23 cellular contexts compared by ENCODE assay signal in genomic region chr1:32746130-32746529, GRCh38. TPM values are rescaled to one million over a fixed set of nuclear protein-coding genes. Genes with fewer than 3 reads are reported as not detected.
A peak's percentile ranks its signal among the peaks of the same experiment; 100 is the strongest.
DNase-seq lines count a peak whose midpoint lies in the region; ATAC-seq, FAIRE-seq and TF ChIP-seq lines count a peak whose summit lies in the region.
"Had no signal": no experiment of that assay in that cellular context is flagged by ENCODE, and none has a peak within 500 bp of the region (broad histone marks: within the 10 kb centered on the region; RNA-seq: fewer than 3 reads in every experiment).

No MANE protein-coding gene starts in this region.

- DNase-seq in DMS53 (lab: John Stamatoyannopoulos, UW) = peak; percentile 36
- DNase-seq in DMS53 treated with DMSO at 0.1 percent for 48 hours (lab: John Stamatoyannopoulos, UW; ENCODE audit: unreplicated experiment) = no peak
- DNase-seq in A549 (ENCODE audit: low read depth in 1 of 2, low spot score in 1 of 2) = no peak
- peak; percentile 23 for DNase-seq in amniotic epithelial cell (ENCODE audit: low read depth)
- DNase-seq in pancreas = peak in 2 of 6 donors; percentile 52 to 56
- no peak for DNase-seq in NCI-H1694 (lab: John Stamatoyannopoulos, UW)
- no peak for DNase-seq in NCI-H2171 treated with DMSO at 0.1 percent for 48 hours (lab: John Stamatoyannopoulos, UW)
- DNase-seq: BE2C; CD8-positive, alpha-beta T cell; GDM1; MG63; NCI-H1417; NCI-H1930; NCI-H226; NCI-H524 treated with DMSO at 0.1 percent for 48 hours; SHP77; SK-N-SH; T-helper 1 cell had no signal

- H3K4me2 ChIP-seq in A549 = no peak overlapping the region
- H3K4me2 ChIP-seq: SK-N-SH had no signal

- no peak for TF ChIP-seq EP300 in A549 (IDR thresholded peaks at IDR 0.05)

- H3K9me3 ChIP-seq in A549 = no peaks in the 10 kb centered on the region
- no peaks in the 10 kb centered on the region for H3K9me3 ChIP-seq in pancreas
- H3K9me3 ChIP-seq: BE2C, MG63, SK-N-SH had no signal

- no peak for FAIRE-seq in A549 (lab: Jason Lieb, UNC)
- FAIRE-seq in pancreas (lab: Jason Lieb, UNC) = no peak
- FAIRE-seq: GM12878, H54, RCC 7860 had no signal

- no peak for TF ChIP-seq CTCF in A549 (IDR thresholded peaks at IDR 0.05)
- TF ChIP-seq CTCF in pancreas (IDR thresholded peaks at IDR 0.05) = no peak

- ATAC-seq in A549 = no peak
- peak in 3 of 4 donors; percentile 5 to 31 (median 13) for ATAC-seq in pancreas
- no peak for ATAC-seq in GM21381 (IDR thresholded peaks at IDR 0.05; ENCODE audit: unreplicated experiment)
- ATAC-seq: CD8-positive, alpha-beta T cell; GM12878 had no signal

- TF ChIP-seq POLR2A in A549 (IDR thresholded peaks at IDR 0.05; ENCODE audit: low read length) = no peak

- POLR2A ChIA-PET in A549 (lab: Yijun Ruan, JAX) = interaction anchor here (0.6 kb wide), 2 partner anchors 11 to 32 kb away, joined by 3 read pairs; no protein-coding TSS in a partner anchor

- 93% methylated on average over 9 of the region's 9 CpGs for WGBS in A549 (ENCODE audit: missing lambda C conversion rate)
- 23 to 32% methylated on average over 9 of the region's 9 CpGs for WGBS in pancreas, 2 donors

- CTCF ChIA-PET in A549 (lab: Yijun Ruan, JAX) = interaction anchor here (0.6 to 1.8 kb wide), 3 partner anchors 34 to 130 kb away, joined by 4 to 5 read pairs (median 4); no protein-coding TSS in a partner anchor

- intact Hi-C loops in pancreas (cut with DNase I) = no loop called here

- no peak overlapping the region for H3K4me3 ChIP-seq in A549
- H3K4me3 ChIP-seq in pancreas = no peak overlapping the region
- H3K4me3 ChIP-seq: GM12878, MG63 had no signal

- no peak overlapping the region; a peak in 1 of 6 replicates for H3K27ac ChIP-seq in A549
- peak overlapping the region in 2 of 4 donors; percentile 23 to 51 for H3K27ac ChIP-seq in pancreas
- H3K27ac ChIP-seq: 22Rv1 had no signal

- H3K36me3 ChIP-seq in pancreas = no peaks in the 10 kb centered on the region
- H3K36me3 ChIP-seq: BE2C, MG63 had no signal

- H3K4me1 ChIP-seq in A549 (peaks cover 25% of the 10 kb centered on the region), pancreas (peaks cover 3 to 22% (median 14%) of the 10 kb centered on the region in 3 donors)
- H3K4me1 ChIP-seq: BE2C had no signal

- TF ChIP-seq RAD21 in A549 (conservative IDR thresholded peaks at IDR 0.05 in 1 of 2, IDR thresholded peaks at IDR 0.05 in 1 of 2) = no peak

- no peaks in the 10 kb centered on the region for H3K27me3 ChIP-seq in pancreas
- H3K27me3 ChIP-seq: BE2C, MG63 had no signal

TF ChIP-seq in A549, 52 proteins besides CTCF, POLR2A, EP300 and RAD21:
- TF ChIP-seq ZFP36 (IDR thresholded peaks at IDR 0.05; ENCODE audit: borderline replicate concordance, partially characterized antibody) (peak; percentile 33), FOSL2 (IDR thresholded peaks at IDR 0.05) (no peak), FOSL2 (CRISPR knock-in tag; IDR thresholded peaks at IDR 0.05) (no peak)

RNA-seq across cellular contexts. Expression of gene SYNC, which starts 43.6 kb away (rescaled TPM):
- 5.5 and 7.7 TPM in 2 replicates for polyA plus RNA-seq in A549 (2011; rRNA removed)
- polyA plus RNA-seq in A549 (2012; cell fraction: cytosol; rRNA removed) = 2.8 TPM in 2 replicates
- polyA plus RNA-seq in A549 (2012; cell fraction: nucleus; rRNA removed) = 1.5 and 4.2 TPM in 2 replicates
- 10.0 to 12.0 TPM (median 11.6 TPM) in 3 replicates for polyA plus RNA-seq in A549 (2017; fragmentation: RNase III; extraction: RNeasy Plus Mini Kit Qiagen cat#74134 plus additional on column Dnase treatment)
- polyA minus RNA-seq in A549 (2011; rRNA and poly(A)+ RNA removed) = 4.1 and 5.0 TPM in 2 replicates
- 1 to 10 TPM in 3 of 6 donors, under 1 TPM in 3; 0.28 to 1.3 (median 0.80) TPM for total RNA-seq in pancreas
- under 1 TPM; 0.52 to 0.91 TPM for polyA plus RNA-seq in pancreas
- total RNA-seq: CD8-positive, alpha-beta T cell had no signal

Comparison
In these comparisons a context has a peak if more than half of its experiments do, and no peak if none do; other contexts are left out.
1. DNase-seq: peak in DMS53 (single experiment) and amniotic epithelial cell (single experiment); none in DMS53 treated with DMSO at 0.1 percent for 48 hours (single experiment), A549 (0 of 2), NCI-H1694 (single experiment) and NCI-H2171 treated with DMSO at 0.1 percent for 48 hours (single experiment).
2. ATAC-seq: peak in pancreas (3 of 4); none in A549 (0 of 2) and GM21381 (single experiment).